In genomic region chr6:12148841-12149240, GRCh38 we compare ENCODE assay signal across 15 cellular contexts.
DNase-seq lines count a peak whose midpoint lies in the region; ATAC-seq and TF ChIP-seq lines count a peak whose summit lies in the region.
"Had no signal": no experiment of that assay in that cellular context is flagged by ENCODE, and none has a peak within 500 bp of the region (broad histone marks: within the 10 kb centered on the region; RNA-seq: fewer than 3 reads in every experiment).

No MANE protein-coding gene starts in this region.

- dilution Hi-C loops in IMR-90 (cut with HindIII; ENCODE audit: low sequenced_read_pairs, unreplicated experiment): no loop called here

- no peak overlapping the region for H3K4me3 ChIP-seq in CD4-positive, CD25-positive, alpha-beta regulatory T cell (ENCODE audit: low read depth, low read length)
- H3K4me3 ChIP-seq in IMR-90 (ENCODE audit: insufficient read depth, low read depth, low read length): no peak overlapping the region
- H3K4me3 ChIP-seq: cardiac muscle cell, tibial artery had no signal

- peak overlapping the region; percentile 69; the same call in 1 of the 2 replicates for H3K4ac ChIP-seq in IMR-90 (ENCODE audit: low read depth, low read length)

- POLR2A ChIA-PET in IMR-90 (lab: Charles Lee; ENCODE audit: unreplicated experiment) (no interaction called here), activated B cell treated with CpG ODN at 0.5 μM for 24 hours (lab: Charles Lee) (interaction anchor here (0.6 kb wide), 1 partner anchor 128 kb away, joined by 4 read pairs; no protein-coding TSS in a partner anchor), GM10248 (lab: Yijun Ruan, JAX) (no interaction called here)

- H3K27me3 Mint-ChIP-seq in CD4-positive, CD25-positive, alpha-beta regulatory T cell: no peaks in the 10 kb centered on the region
- H3K27me3 Mint-ChIP-seq in activated B cell treated with CpG ODN at 0.5 μM for 24 hours: no peaks in the 10 kb centered on the region

- H3K27ac Mint-ChIP-seq in CD4-positive, CD25-positive, alpha-beta regulatory T cell: peak overlapping the region in 2 of 3 donors; percentile 45
- peak overlapping the region; percentile 25 for H3K27ac Mint-ChIP-seq in activated B cell treated with CpG ODN at 0.5 μM for 24 hours
- H3K27ac Mint-ChIP-seq: activated T-helper 1 cell treated with anti-CD3 and anti-CD28 coated beads, Interleukin-12 subunit alpha, Interleukin-12 subunit beta, Interleukin-2, Interleukin-4 antibody, amounts not matched to agents 30 ng/mL and 10 ng/mL and 1 ng/mL, durations not matched to agents 14 hours and 24 hours and 36 hours had no signal

- peak overlapping the region; percentile 65; the same call in 1 of the 2 replicates for H3K23ac ChIP-seq in IMR-90 (ENCODE audit: low read depth, low read length)

- peak overlapping the region; percentile 86; the same call in 1 of the 2 replicates for H3K18ac ChIP-seq in IMR-90 (ENCODE audit: low read depth, low read length)

- H2AK5ac ChIP-seq in IMR-90 (ENCODE audit: low read depth, low read length): peak overlapping the region; percentile 51; the same call in 1 of the 2 replicates

- H2AK9ac ChIP-seq in IMR-90 (replicated peaks; ENCODE audit: low read depth, low read length, poor library complexity): no peak overlapping the region

- H3K4me3 Mint-ChIP-seq in CD4-positive, CD25-positive, alpha-beta regulatory T cell: no peak overlapping the region
- no peak overlapping the region for H3K4me3 Mint-ChIP-seq in activated B cell treated with CpG ODN at 0.5 μM for 24 hours
- H3K4me3 Mint-ChIP-seq: activated T-helper 1 cell treated with anti-CD3 and anti-CD28 coated beads, Interleukin-12 subunit alpha, Interleukin-12 subunit beta, Interleukin-2, Interleukin-4 antibody, amounts not matched to agents 30 ng/mL and 10 ng/mL and 1 ng/mL, durations not matched to agents 14 hours and 24 hours and 36 hours had no signal

- no peak for TF ChIP-seq RAD21 in IMR-90 (IDR thresholded peaks at IDR 0.05; ENCODE audit: low read length)

- TF ChIP-seq POLR2A in IMR-90 (IDR thresholded peaks at IDR 0.05; ENCODE audit: low read depth, low read length): no peak

- CTCF ChIA-PET in IMR-90 (lab: Yijun Ruan, JAX): interaction anchor here (0.6 to 0.9 kb wide), 3 partner anchors 140 to 243 kb away, joined by 3 to 4 read pairs (median 3); partner anchors contain the start of gene EDN1
- CTCF ChIA-PET in activated B cell treated with CpG ODN at 0.5 μM for 24 hours (lab: Charles Lee): no interaction called here
- CTCF ChIA-PET in GM10248 (lab: Yijun Ruan, JAX): interaction anchor here (2.1 to 2.2 kb wide), 2 partner anchors 9 to 494 kb away, joined by 4 to 5 read pairs; no protein-coding TSS in a partner anchor

- no TSS peak for BruUV-seq in IMR-90 (replicated peaks; lab: Mats Ljungman, UMichigan)

- no peak for DNase-seq in CD4-positive, CD25-positive, alpha-beta regulatory T cell
- DNase-seq in IMR-90: no peak
- DNase-seq in activated B cell treated with CpG ODN at 0.5 μM for 24 hours: no peak
- DNase-seq in iris pigment epithelial cell (ENCODE audit: low read depth): peak; percentile 45
- DNase-seq in NCI-H128 (lab: John Stamatoyannopoulos, UW; ENCODE audit: unreplicated experiment): no peak
- no peak for DNase-seq in GM10248 (ENCODE audit: extremely low spot score)
- DNase-seq: activated CD4-positive, CD25-positive, alpha-beta regulatory T cell treated with anti-CD3 and anti-CD28 coated beads, Interleukin-2, amount 50 U/mL, for 72 hours; DMS79; kidney; NCI-H1105; tibial artery had no signal

- no peak overlapping the region for H3K9ac ChIP-seq in IMR-90 (ENCODE audit: low read depth, low read length)

- 0 out of 3 replicates have a peak overlapping the region, but pooled peaks have one; percentile 33 for H2BK15ac ChIP-seq in IMR-90 (ENCODE audit: low read depth, low read length)

- ATAC-seq in CD4-positive, CD25-positive, alpha-beta regulatory T cell (ENCODE audit: low read depth in 2 of 2): no peak
- ATAC-seq in IMR-90 (ENCODE audit: low read depth): no peak; the same call in 1 of the 2 replicates
- ATAC-seq in activated B cell treated with CpG ODN at 0.5 μM for 24 hours (ENCODE audit: low read depth): peak; percentile 47
- no peak for ATAC-seq in HG02798 (IDR thresholded peaks at IDR 0.05; ENCODE audit: poor library complexity, unreplicated experiment)
- ATAC-seq in HG03139 (IDR thresholded peaks at IDR 0.05; ENCODE audit: unreplicated experiment): no peak

- peaks cover 9% of the 10 kb centered on the region for H3K9me1 ChIP-seq in IMR-90 (ENCODE audit: insufficient read depth, low read length)

- H3K4me2 ChIP-seq in IMR-90 (ENCODE audit: low read depth, low read length): peak overlapping the region; percentile 66; the same call in 1 of the 2 replicates

- peak overlapping the region; percentile 62 for H4K91ac ChIP-seq in IMR-90 (ENCODE audit: insufficient read depth, low read depth, low read length)

- peak overlapping the region; percentile 65; the same call in 1 of the 2 replicates for H2BK20ac ChIP-seq in IMR-90 (ENCODE audit: low read depth, low read length)

- no peaks in the 10 kb centered on the region for H3K9me3 Mint-ChIP-seq in CD4-positive, CD25-positive, alpha-beta regulatory T cell
- H3K9me3 Mint-ChIP-seq in activated B cell treated with CpG ODN at 0.5 μM for 24 hours: no peaks in the 10 kb centered on the region
- H3K9me3 Mint-ChIP-seq: activated T-helper 1 cell treated with anti-CD3 and anti-CD28 coated beads, Interleukin-12 subunit alpha, Interleukin-12 subunit beta, Interleukin-2, Interleukin-4 antibody, amounts not matched to agents 30 ng/mL and 10 ng/mL and 1 ng/mL, durations not matched to agents 14 hours and 24 hours and 36 hours had no signal

- H2BK120ac ChIP-seq in IMR-90 (ENCODE audit: low read depth, low read length): peak overlapping the region; percentile 65; the same call in 1 of the 2 replicates

- H2AFZ ChIP-seq in IMR-90 (replicated peaks; ENCODE audit: low read length, poor library complexity): no peak overlapping the region

- H4K20me1 ChIP-seq in IMR-90 (ENCODE audit: insufficient read depth, low read length): no peaks in the 10 kb centered on the region

- WGBS in IMR-90 (ENCODE audit: extremely low coverage in 2 of 2, insufficient read length in 1 of 2), 2 experiments: no CpG with 5 or more reads among the region's 4 CpGs

- peaks cover 9% of the 10 kb centered on the region for H3K36me3 Mint-ChIP-seq in CD4-positive, CD25-positive, alpha-beta regulatory T cell
- H3K36me3 Mint-ChIP-seq in activated B cell treated with CpG ODN at 0.5 μM for 24 hours (ENCODE audit: low read depth): peaks cover 43% of the 10 kb centered on the region

- intact Hi-C loops in IMR-90 (cut with micrococcal nuclease): loop anchor here (5.0 kb wide), 4 partner anchors 83 to 562 kb away; partner anchors contain the start of gene EDN1
- intact Hi-C loops in activated B cell treated with CpG ODN at 0.5 μM for 24 hours (cut with micrococcal nuclease): no loop called here

- no peak overlapping the region for H4K5ac ChIP-seq in IMR-90 (ENCODE audit: low read depth, low read length)

- no peaks in the 10 kb centered on the region for H3K27me3 ChIP-seq in CD4-positive, CD25-positive, alpha-beta regulatory T cell (ENCODE audit: control insufficient read depth, insufficient read depth, low read length)
- no peaks in the 10 kb centered on the region for H3K27me3 ChIP-seq in IMR-90 (ENCODE audit: control insufficient read depth, insufficient read depth, low read length)
- H3K27me3 ChIP-seq: cardiac muscle cell, tibial artery had no signal

- no peaks in the 10 kb centered on the region for H3K9me3 ChIP-seq in CD4-positive, CD25-positive, alpha-beta regulatory T cell (ENCODE audit: control insufficient read depth in 2 of 2, low read length in 2 of 2)
- no peaks in the 10 kb centered on the region for H3K9me3 ChIP-seq in IMR-90 (ENCODE audit: control insufficient read depth, insufficient read depth, low read length)
- H3K9me3 ChIP-seq: tibial artery had no signal

- H3K79me1 ChIP-seq in IMR-90 (ENCODE audit: low read depth in 1 of 2, low read length in 2 of 2): peaks cover 0 to 12% of the 10 kb centered on the region in 2 experiments; a peak in 3 of 4 replicates

- peak overlapping the region; percentile 27; the same call in 1 of the 2 replicates for H3K14ac ChIP-seq in IMR-90 (replicated peaks; ENCODE audit: low read depth, low read length)

- no peak overlapping the region for H3K56ac ChIP-seq in IMR-90 (ENCODE audit: extremely low read depth, insufficient read depth, low read length)

- no peak overlapping the region for H3K27ac ChIP-seq in CD4-positive, CD25-positive, alpha-beta regulatory T cell (ENCODE audit: insufficient read depth, low read length, poor library complexity, severe bottlenecking)
- no peak overlapping the region for H3K27ac ChIP-seq in IMR-90 (ENCODE audit: insufficient read depth, low read length)
- H3K27ac ChIP-seq: tibial artery had no signal

- TF ChIP-seq CTCF in IMR-90 (conservative IDR thresholded peaks at IDR 0.05; ENCODE audit: low read depth, low read length) (no peak), activated B cell treated with CpG ODN at 0.5 μM for 24 hours (IDR thresholded peaks at IDR 0.05) (no peak), GM10248 (IDR thresholded peaks at IDR 0.05; ENCODE audit: control extremely low read depth, extremely low read depth, low read depth, missing control alignments) (no peak)

- peaks cover 11 to 19% (median 18%) of the 10 kb centered on the region in 4 donors for H3K4me1 Mint-ChIP-seq in CD4-positive, CD25-positive, alpha-beta regulatory T cell
- H3K4me1 Mint-ChIP-seq in activated B cell treated with CpG ODN at 0.5 μM for 24 hours: peaks cover 10% of the 10 kb centered on the region

- peak overlapping the region; percentile 68 for H2BK5ac ChIP-seq in IMR-90 (ENCODE audit: low read depth, low read length, poor library complexity, severe bottlenecking)

- H3K36me3 ChIP-seq in CD4-positive, CD25-positive, alpha-beta regulatory T cell (ENCODE audit: control insufficient read depth, insufficient read depth, low read length): peaks cover 2% of the 10 kb centered on the region
- H3K36me3 ChIP-seq in IMR-90 (ENCODE audit: control insufficient read depth, insufficient read depth, low read length): no peaks in the 10 kb centered on the region; the same call in 1 of the 2 replicates
- H3K36me3 ChIP-seq: cardiac muscle cell, tibial artery had no signal

- H4K8ac ChIP-seq in IMR-90 (ENCODE audit: low read depth in 2 of 2, low read length in 2 of 2): peak overlapping the region in 1 of 2 experiments; percentile 62; a peak in 2 of 4 replicates

- in situ Hi-C loops in IMR-90 (cut with MboI; ENCODE audit: low sequenced_read_pairs): no loop called here

- H3K4me1 ChIP-seq in CD4-positive, CD25-positive, alpha-beta regulatory T cell (ENCODE audit: control insufficient read depth, insufficient read depth, low read length, poor library complexity, severe bottlenecking): no peaks in the 10 kb centered on the region
- H3K4me1 ChIP-seq in IMR-90 (ENCODE audit: control insufficient read depth, insufficient read depth, low read length): peaks cover 12% of the 10 kb centered on the region

TF ChIP-seq in IMR-90, 13 proteins besides CTCF, POLR2A, EP300 and RAD21 (continues in another document):
- TF ChIP-seq MAFK (IDR thresholded peaks at IDR 0.05; ENCODE audit: low read depth, low read length): no peak
- TF ChIP-seq MXI1 (IDR thresholded peaks at IDR 0.05; ENCODE audit: borderline replicate concordance, low read depth, low read length): no peak
- no peak for TF ChIP-seq MAZ (IDR thresholded peaks at IDR 0.05; ENCODE audit: borderline replicate concordance, low read depth, low read length)
- no peak for TF ChIP-seq CHD1 (IDR thresholded peaks at IDR 0.05; ENCODE audit: low read depth, low read length)
